In the genomic region with DNA sequence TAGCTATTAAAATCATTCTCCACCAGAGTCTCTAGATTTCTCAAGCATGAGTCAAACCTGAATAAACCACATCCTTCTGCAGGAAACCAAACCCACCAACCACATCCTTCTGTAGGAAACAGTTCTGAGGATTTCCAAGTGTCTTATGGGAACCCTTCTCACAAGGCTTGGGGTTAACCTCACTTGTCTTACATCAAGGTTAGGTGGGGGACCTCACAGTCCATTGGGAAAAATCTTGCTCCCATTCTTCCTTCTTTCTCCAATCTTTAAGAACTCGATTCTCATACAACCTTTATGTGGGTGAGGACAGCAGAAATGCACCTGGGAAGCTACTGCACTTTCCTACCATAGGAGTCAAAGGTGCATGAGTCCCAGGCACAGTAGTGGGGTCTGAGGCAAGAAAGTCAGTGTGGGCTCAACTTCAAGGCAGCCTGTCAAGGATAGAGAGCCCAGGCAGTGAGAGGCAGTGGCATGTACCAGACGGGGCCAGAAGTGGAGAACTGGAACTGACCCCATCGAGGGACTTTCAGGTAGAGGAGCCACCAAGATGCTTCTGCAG, we compare ENCODE assay signal across 9 cellular contexts.
DNase-seq lines count a peak whose midpoint lies in the region; ATAC-seq and TF ChIP-seq lines count a peak whose summit lies in the region.
"Had no signal": no experiment of that assay in that cellular context is flagged by ENCODE, and none has a peak within 500 bp of the region (broad histone marks: within the 10 kb centered on the region; RNA-seq: fewer than 3 reads in every experiment).

No MANE protein-coding gene starts in this region.

- H3K36me3 ChIP-seq in GM06990 (ENCODE audit: control insufficient read depth, insufficient read depth, low read length) (no peaks in the 10 kb centered on the region), left lung (no peaks in the 10 kb centered on the region), gastroesophageal sphincter (no peaks in the 10 kb centered on the region)

- ATAC-seq in GM21786 (IDR thresholded peaks at IDR 0.05; ENCODE audit: unreplicated experiment): peak; percentile 96
- ATAC-seq in left lung: peak; percentile 56
- ATAC-seq in gastroesophageal sphincter: no peak

- H3K27ac ChIP-seq in left lung: no peak overlapping the region
- no peak overlapping the region for H3K27ac ChIP-seq in gastroesophageal sphincter
- no peak overlapping the region for H3K27ac ChIP-seq in coronary artery
- H3K27ac ChIP-seq: SK-N-MC had no signal

- TF ChIP-seq CTCF in GM06990 (IDR thresholded peaks at IDR 0.05; ENCODE audit: insufficient read depth, low read length, poor library complexity, severe bottlenecking) (no peak), left lung (IDR thresholded peaks at IDR 0.05) (no peak), gastroesophageal sphincter (IDR thresholded peaks at IDR 0.05) (no peak), coronary artery (IDR thresholded peaks at IDR 0.05) (no peak)

- H3K9me3 ChIP-seq in left lung (no peaks in the 10 kb centered on the region), gastroesophageal sphincter (no peaks in the 10 kb centered on the region)

- 65 to 76% methylated on average over 3 of the region's 3 CpGs for WGBS in gastroesophageal sphincter (ENCODE audit: low coverage in 1 of 2), 2 donors

- peaks cover 0 to 4% of the 10 kb centered on the region in 2 donors for H3K4me1 ChIP-seq in left lung
- H3K4me1 ChIP-seq in gastroesophageal sphincter: no peaks in the 10 kb centered on the region

- peak; percentile 33 for DNase-seq in GM06990 (ENCODE audit: extremely low read depth, insufficient read length)
- peak; percentile 94 for DNase-seq in M059J (ENCODE audit: low read depth)
- peak; percentile 30 for DNase-seq in activated T-cell treated with anti-CD3 and anti-CD28 coated beads, Interleukin-2, amount 50 U/mL, for 1 hour
- no peak for DNase-seq in left lung
- DNase-seq in DMS153 treated with DMSO at 0.1 percent for 48 hours (lab: John Stamatoyannopoulos, UW; ENCODE audit: unreplicated experiment): no peak
- DNase-seq in coronary artery (ENCODE audit: low spot score): no peak

- TF ChIP-seq EP300 in gastroesophageal sphincter (IDR thresholded peaks at IDR 0.05): no peak

- H3K4me3 ChIP-seq in GM06990 (replicated peaks; ENCODE audit: low read depth, low read length) (no peak overlapping the region), left lung (no peak overlapping the region), gastroesophageal sphincter (no peak overlapping the region), coronary artery (no peak overlapping the region)
- H3K4me3 ChIP-seq: SK-N-MC had no signal

- TF ChIP-seq POLR2A in gastroesophageal sphincter (IDR thresholded peaks at IDR 0.05): no peak

- H3K27me3 ChIP-seq in GM06990 (replicated peaks; ENCODE audit: control insufficient read depth, insufficient read depth, low read length): no peaks in the 10 kb centered on the region
- peaks cover 0 to 19% of the 10 kb centered on the region in 2 donors for H3K27me3 ChIP-seq in left lung
- no peaks in the 10 kb centered on the region for H3K27me3 ChIP-seq in gastroesophageal sphincter

- intact Hi-C loops in left lung (cut with DNase I): no loop called here

Comparison
In these comparisons a context has a peak if more than half of its experiments do, and no peak if none do; other contexts are left out.
1. DNase-seq: peak in GM06990 (single experiment), M059J (single experiment) and activated T-cell treated with anti-CD3 and anti-CD28 coated beads, Interleukin-2, amount 50 U/mL, for 1 hour (single experiment); none in left lung (0 of 2), DMS153 treated with DMSO at 0.1 percent for 48 hours (single experiment) and coronary artery (single experiment).